ENCODE assay signal across 29 cellular contexts in the genomic region with DNA sequence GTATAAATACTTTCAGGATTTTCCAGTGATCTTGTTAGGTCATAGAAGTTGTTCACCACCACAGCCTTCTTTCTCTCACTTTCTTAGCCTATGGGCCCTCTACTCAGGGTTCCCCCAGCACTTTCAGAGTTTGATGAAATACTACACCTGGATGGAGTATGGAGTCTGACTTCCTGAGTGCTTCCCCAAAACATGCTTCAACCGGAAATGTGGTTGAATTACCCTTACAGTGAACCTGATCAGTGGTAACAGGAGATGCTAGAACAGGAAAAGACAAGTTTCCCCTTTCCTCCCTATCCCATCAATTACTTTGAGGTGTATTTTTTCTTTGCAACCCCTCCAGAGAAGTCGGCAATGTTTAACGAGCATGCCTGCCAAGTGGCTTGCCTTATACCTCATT. TPM values are rescaled to one million over a fixed set of nuclear protein-coding genes. Genes with fewer than 3 reads are reported as not detected.
DNase-seq lines count a peak whose midpoint lies in the region; ATAC-seq, FAIRE-seq and TF ChIP-seq lines count a peak whose summit lies in the region.
"Had no signal": no experiment of that assay in that cellular context is flagged by ENCODE, and none has a peak within 500 bp of the region (broad histone marks: within the 10 kb centered on the region; RNA-seq: fewer than 3 reads in every experiment).

No MANE protein-coding gene starts in this region.

- CTCF ChIA-PET in PC-9 (lab: Charles Lee): no interaction called here

- DNase-seq in DMS53 (lab: John Stamatoyannopoulos, UW) (peak; percentile 2), DMS53 treated with DMSO at 0.1 percent for 48 hours (lab: John Stamatoyannopoulos, UW; ENCODE audit: unreplicated experiment) (no peak), SKM-1 treated with dmso at 0.1 percent for 144 hours (lab: John Stamatoyannopoulos, UW; ENCODE audit: unreplicated experiment) (peak; percentile 9), GM12891 (ENCODE audit: insufficient read length, low spot score) (no peak), PC-9 (no peak)
- DNase-seq in Jurkat, Clone E6-1 (ENCODE audit: low read depth, low spot score): peak; percentile 27
- DNase-seq: BE2C; CD4-positive, alpha-beta T cell; COR-L47; DMS79 treated with DMSO at 0.1 percent for 48 hours; GM23248; IMR-90; Karpas-422; NCI-H1092 treated with DMSO at 0.1 percent for 48 hours; NCI-H1436; NCI-H187; NCI-H2081 treated with DMSO at 0.1 percent for 48 hours; NCI-H446; NCI-H524 treated with DMSO at 0.1 percent for 48 hours; NCI-H82; Right ventricle myocardium superior; RPMI8226; T-helper 1 cell had no signal

- no peak overlapping the region for H3K4me2 ChIP-seq in PC-9

- no peaks in the 10 kb centered on the region for H3K36me3 ChIP-seq in PC-9 (ENCODE audit: low read depth)
- H3K36me3 ChIP-seq: BE2C, HAP-1, SJSA1 had no signal

- H3K4me1 ChIP-seq in PC-9 (replicated peaks; ENCODE audit: insufficient read depth): no peaks in the 10 kb centered on the region
- H3K4me1 ChIP-seq: BE2C, HAP-1, SJSA1 had no signal

- no peak for FAIRE-seq in GM12891 (lab: Jason Lieb, UNC)
- FAIRE-seq: GM18507 had no signal

- POLR2A ChIA-PET in PC-9 (lab: Charles Lee; ENCODE audit: unreplicated experiment): no interaction called here

- H3K9me2 ChIP-seq in PC-9 (ENCODE audit: insufficient read depth): no peaks in the 10 kb centered on the region

- intact Hi-C loops in PC-9 (cut with micrococcal nuclease; ENCODE audit: unreplicated experiment): no loop called here

- no peaks in the 10 kb centered on the region for H3K27me3 ChIP-seq in PC-9 (ENCODE audit: insufficient read depth, low read depth)
- H3K27me3 ChIP-seq: BE2C, SJSA1 had no signal

- H3F3A ChIP-seq in PC-9 (ENCODE audit: insufficient read depth, low read depth): no peaks in the 10 kb centered on the region

- no peaks in the 10 kb centered on the region for H4K20me1 ChIP-seq in PC-9 (ENCODE audit: insufficient read depth)

- BruUV-seq in PC-9 (replicated peaks; lab: Mats Ljungman, UMichigan): no TSS peak

- no peak for ATAC-seq in HG02885 (IDR thresholded peaks at IDR 0.05; ENCODE audit: poor library complexity, unreplicated experiment)

- H3K79me2 ChIP-seq in PC-9 (ENCODE audit: low read depth): no peaks in the 10 kb centered on the region

- H3K27ac ChIP-seq in PC-9: no peak overlapping the region
- H3K27ac ChIP-seq: 22Rv1, GM23248, SJSA1 had no signal

- TF ChIP-seq CTCF in PC-9 (conservative IDR thresholded peaks at IDR 0.05): no peak

- no peaks in the 10 kb centered on the region for H3K9me3 ChIP-seq in PC-9 (ENCODE audit: insufficient read depth, low read depth)
- H3K9me3 ChIP-seq: BE2C, HAP-1, SJSA1 had no signal

- H3K4me3 ChIP-seq in Jurkat, Clone E6-1 (ENCODE audit: low read length): no peak overlapping the region
- H3K4me3 ChIP-seq in PC-9: no peak overlapping the region
- H3K4me3 ChIP-seq: GM23248, HAP-1, SJSA1 had no signal

- H2AFZ ChIP-seq in PC-9: no peak overlapping the region
- H2AFZ ChIP-seq: GM23248 had no signal

- no peak for TF ChIP-seq POLR2A in GM12891 (IDR thresholded peaks at IDR 0.05; ENCODE audit: low read depth, low read length)

TF ChIP-seq in GM12891, 5 proteins besides CTCF, POLR2A, EP300 and RAD21:
- TF ChIP-seq POLR2AphosphoS5 (IDR thresholded peaks at IDR 0.05; ENCODE audit: low read depth, low read length): no peak
- TF ChIP-seq SPI1 (IDR thresholded peaks at IDR 0.05; ENCODE audit: low read depth, low read length): no peak
- no peak for TF ChIP-seq PAX5 (IDR thresholded peaks at IDR 0.05; ENCODE audit: insufficient read depth, low read length, severe bottlenecking)
- no peak for TF ChIP-seq TAF1 (IDR thresholded peaks at IDR 0.05; ENCODE audit: low read depth, low read length)
- no peak for TF ChIP-seq POU2F2 (IDR thresholded peaks at IDR 0.05; ENCODE audit: low read depth, low read length)

RNA-seq across cellular contexts. Expression of a gene that starts 6.9 kb away (rescaled TPM):
- not detected for polyA plus RNA-seq in Jurkat, Clone E6-1 (2012; ENCODE audit: insufficient read depth, insufficient read length)
- not detected for polyA plus RNA-seq in GM12891 (2012; ENCODE audit: low read depth, missing spikeins)
- total RNA-seq in PC-9 (2021): not detected in 2 replicates
- total RNA-seq: CD4-positive, alpha-beta T cell; GM23248; IMR-90; M059J; Right ventricle myocardium superior; SJSA1 had no signal
- polyA plus RNA-seq: GM23248, IMR-90 had no signal

RNA-seq across cellular contexts. Expression of a gene that starts 16.9 kb away (rescaled TPM):
- polyA plus RNA-seq in Jurkat, Clone E6-1 (2012; ENCODE audit: insufficient read depth, insufficient read length): not detected
- not detected for polyA plus RNA-seq in GM12891 (2012; ENCODE audit: low read depth, missing spikeins)
- not detected in 2 replicates for total RNA-seq in PC-9 (2021)
- total RNA-seq: CD4-positive, alpha-beta T cell; GM23248; IMR-90; M059J; Right ventricle myocardium superior; SJSA1 had no signal
- polyA plus RNA-seq: GM23248, IMR-90 had no signal

RNA-seq across cellular contexts. Expression of a gene that starts 21.2 kb away (rescaled TPM):
- polyA plus RNA-seq in Jurkat, Clone E6-1 (2012; ENCODE audit: insufficient read depth, insufficient read length): not detected
- not detected for polyA plus RNA-seq in GM12891 (2012; ENCODE audit: low read depth, missing spikeins)
- total RNA-seq in PC-9 (2021): not detected in 2 replicates
- total RNA-seq: CD4-positive, alpha-beta T cell; GM23248; IMR-90; M059J; Right ventricle myocardium superior; SJSA1 had no signal
- polyA plus RNA-seq: GM23248, IMR-90 had no signal

RNA-seq across cellular contexts. Expression of a gene that starts 33.2 kb away (rescaled TPM):
- polyA plus RNA-seq in Jurkat, Clone E6-1 (2012; ENCODE audit: insufficient read depth, insufficient read length): not detected
- polyA plus RNA-seq in GM12891 (2012; ENCODE audit: low read depth, missing spikeins): not detected
- not detected in 2 replicates for total RNA-seq in PC-9 (2021)
- total RNA-seq: CD4-positive, alpha-beta T cell; GM23248; IMR-90; M059J; Right ventricle myocardium superior; SJSA1 had no signal
- polyA plus RNA-seq: GM23248, IMR-90 had no signal

RNA-seq across cellular contexts. Expression of a gene that starts 40.3 kb away (rescaled TPM):
- polyA plus RNA-seq in Jurkat, Clone E6-1 (2012; ENCODE audit: insufficient read depth, insufficient read length): not detected
- polyA plus RNA-seq in GM12891 (2012; ENCODE audit: low read depth, missing spikeins): not detected
- total RNA-seq in PC-9 (2021): not detected in 2 replicates
- total RNA-seq: CD4-positive, alpha-beta T cell; GM23248; IMR-90; M059J; Right ventricle myocardium superior; SJSA1 had no signal
- polyA plus RNA-seq: GM23248, IMR-90 had no signal

Comparison
In these comparisons a context has a peak if more than half of its experiments do, and no peak if none do; other contexts are left out.
1. DNase-seq: peak in DMS53 (single experiment), Jurkat, Clone E6-1 (single experiment) and SKM-1 treated with dmso at 0.1 percent for 144 hours (single experiment); none in DMS53 treated with DMSO at 0.1 percent for 48 hours (single experiment), GM12891 (single experiment) and PC-9 (0 of 2).